24 cellular contexts compared by ENCODE assay signal in genomic region chr9:96251451-96251850, GRCh38. TPM values are rescaled to one million over a fixed set of nuclear protein-coding genes. Genes with fewer than 3 reads are reported as not detected.
DNase-seq lines count a peak whose midpoint lies in the region; FAIRE-seq and TF ChIP-seq lines count a peak whose summit lies in the region.
"Had no signal": no experiment of that assay in that cellular context is flagged by ENCODE, and none has a peak within 500 bp of the region (broad histone marks: within the 10 kb centered on the region; RNA-seq: fewer than 3 reads in every experiment).

No MANE protein-coding gene starts in this region.

- TF ChIP-seq CTCF in bronchial epithelial cell (IDR thresholded peaks at IDR 0.05; ENCODE audit: insufficient read depth, low read length, severe bottlenecking) (no peak), tibial nerve (IDR thresholded peaks at IDR 0.05) (no peak)

- in situ Hi-C loops in GM23248 (cut with MboI), result no loop called here

- H3K4me3 Mint-ChIP-seq in activated T-cell treated with anti-CD3 and anti-CD28 coated beads, Interleukin-2, amount 50 U/mL, for 24 hours, result no peak overlapping the region
- H3K4me3 Mint-ChIP-seq: CD14-positive monocyte, HFFc6 had no signal

- H3K9ac ChIP-seq in GM23248, result no peak overlapping the region

- H3K36me3 ChIP-seq in GM23248 (ENCODE audit: low read depth) (no peaks in the 10 kb centered on the region), bronchial epithelial cell (ENCODE audit: control insufficient read depth, insufficient read depth, low read length) (no peaks in the 10 kb centered on the region), tibial nerve (no peaks in the 10 kb centered on the region)
- H3K36me3 ChIP-seq: Peyer's patch had no signal

- H3K27me3 Mint-ChIP-seq in activated T-cell treated with anti-CD3 and anti-CD28 coated beads, Interleukin-2, amount 50 U/mL, for 24 hours, result peaks cover 64% of the 10 kb centered on the region

- H3K27me3 ChIP-seq in GM23248 (replicated peaks; ENCODE audit: insufficient read depth) (0 out of 2 replicates have a peak, but pooled peaks cover 6% of the 10 kb centered on the region), bronchial epithelial cell (ENCODE audit: control insufficient read depth, insufficient read depth, low read length) (peaks cover 3% of the 10 kb centered on the region), tibial nerve (no peaks in the 10 kb centered on the region)
- H3K27me3 ChIP-seq: Peyer's patch had no signal

- peaks cover 10% of the 10 kb centered on the region for H3K4me1 Mint-ChIP-seq in activated T-cell treated with anti-CD3 and anti-CD28 coated beads, Interleukin-2, amount 50 U/mL, for 24 hours (ENCODE audit: low read depth)
- H3K4me1 Mint-ChIP-seq: CD14-positive monocyte had no signal

- no peak for TF ChIP-seq POLR2A in GM12892 (IDR thresholded peaks at IDR 0.05; ENCODE audit: low read depth, low read length)
- no peak for TF ChIP-seq POLR2A in tibial nerve (IDR thresholded peaks at IDR 0.05)

- H3K27ac Mint-ChIP-seq in activated T-cell treated with anti-CD3 and anti-CD28 coated beads, Interleukin-2, amount 50 U/mL, for 24 hours, result no peak overlapping the region
- H3K27ac Mint-ChIP-seq: CD14-positive monocyte, HFFc6 had no signal

- peak; percentile 10 for DNase-seq in GM23248
- peak; percentile 48 for DNase-seq in HT1080 (ENCODE audit: low read depth)
- peak; percentile 94 for DNase-seq in bronchial epithelial cell (ENCODE audit: low read depth)
- DNase-seq in kidney tubule cell (ENCODE audit: low spot score), result peak; percentile 22
- DNase-seq in GM12892 (ENCODE audit: insufficient read length), result no peak
- no peak for DNase-seq in activated T-cell treated with anti-CD3 and anti-CD28 coated beads, Interleukin-2, amount 50 U/mL, for 24 hours
- no peak for DNase-seq in tibial nerve (ENCODE audit: low spot score in 2 of 2)
- DNase-seq: DMS53; HFFc6; KBM-7; NCI-H1092 treated with DMSO at 0.1 percent for 48 hours; NCI-H1436 treated with DMSO at 0.1 percent for 48 hours; NCI-H1930; NCI-H345; NCI-H524; NCI-H774; NK-92 treated with Interleukin-12 subunit alpha and Interleukin-12 subunit beta, amount 100 ng/mL, for 24 hours; Peyer's patch; Right ventricle myocardium superior had no signal

- 80 to 91% methylated on average over 4 of the region's 4 CpGs for WGBS in GM23248 (ENCODE audit: low coverage in 1 of 2, low lambda C conversion rate in 2 of 2, missing lambda C conversion rate in 2 of 2), 2 experiments
- 93 to 97% methylated on average over 4 of the region's 4 CpGs for WGBS in tibial nerve, 2 donors

- no peak overlapping the region for H2AFZ ChIP-seq in GM23248

- H3K4me2 ChIP-seq in GM23248 (ENCODE audit: unreplicated experiment), result no peak overlapping the region

- H3K9me3 ChIP-seq in GM23248 (ENCODE audit: low read depth) (no peaks in the 10 kb centered on the region), tibial nerve (no peaks in the 10 kb centered on the region)
- H3K9me3 ChIP-seq: Peyer's patch had no signal

- H3K4me1 ChIP-seq in GM23248 (ENCODE audit: insufficient read depth) (no peaks in the 10 kb centered on the region), tibial nerve (peaks cover 0 to 10% (median 0%) of the 10 kb centered on the region in 4 donors)
- H3K4me1 ChIP-seq: Peyer's patch had no signal

- H3K9me3 Mint-ChIP-seq in activated T-cell treated with anti-CD3 and anti-CD28 coated beads, Interleukin-2, amount 50 U/mL, for 24 hours, result no peaks in the 10 kb centered on the region
- H3K9me3 Mint-ChIP-seq: HFFc6 had no signal

- no peaks in the 10 kb centered on the region for H3F3A ChIP-seq in GM23248 (ENCODE audit: insufficient read depth)

- no peaks in the 10 kb centered on the region for H4K20me1 ChIP-seq in GM23248 (ENCODE audit: insufficient read depth)

- H3K36me3 Mint-ChIP-seq in activated T-cell treated with anti-CD3 and anti-CD28 coated beads, Interleukin-2, amount 50 U/mL, for 24 hours (ENCODE audit: low read depth), result no peaks in the 10 kb centered on the region
- H3K36me3 Mint-ChIP-seq: CD14-positive monocyte had no signal

- H3K27ac ChIP-seq in GM23248 (no peak overlapping the region), tibial nerve (no peak overlapping the region)
- H3K27ac ChIP-seq: Peyer's patch had no signal

- H3K9me2 ChIP-seq in GM23248 (ENCODE audit: insufficient read depth), result no peaks in the 10 kb centered on the region

- H3K4me3 ChIP-seq in GM23248 (no peak overlapping the region), bronchial epithelial cell (ENCODE audit: low read depth, low read length) (no peak overlapping the region), tibial nerve (no peak overlapping the region)
- H3K4me3 ChIP-seq: Peyer's patch had no signal

- no peak for TF ChIP-seq EP300 in tibial nerve (IDR thresholded peaks at IDR 0.05)

- H3K79me2 ChIP-seq in GM23248 (ENCODE audit: insufficient read depth), result no peaks in the 10 kb centered on the region

- no peak for FAIRE-seq in bronchial epithelial cell (lab: Jason Lieb, UNC)
- FAIRE-seq in GM12892 (lab: Jason Lieb, UNC), result no peak
- FAIRE-seq: A204.1, D721Med, H54 had no signal

RNA-seq across cellular contexts. Expression of gene HSD17B3, which starts 50.5 kb away (rescaled TPM):
- not detected in 2 replicates for total RNA-seq in GM23248 (2014; rRNA removed; shearing (Covaris generic))
- not detected in 2 replicates for polyA plus RNA-seq in GM23248 (2016; fragmentation: Nextera tagmentation; extraction: Ambion mirVana)
- 0.37 TPM in 1 of 2 replicates, not detected in the other for total RNA-seq in HT1080 (2014; rRNA removed; shearing (Covaris generic))
- not detected in 2 replicates for polyA plus RNA-seq in HT1080 (2015; cell fraction: cytosol; rRNA removed)
- not detected in 2 replicates for polyA plus RNA-seq in HT1080 (2015; cell fraction: nucleus; rRNA removed)
- total RNA-seq in bronchial epithelial cell, result 0.53 and 1.2 TPM in 2 replicates
- not detected for polyA plus RNA-seq in GM12892 (2012; ENCODE audit: missing spikeins)
- total RNA-seq in tibial nerve, result 1 to 10 TPM in 2 of 4 donors, under 1 TPM in 2; 0.66 to 6.7 (median 1.1) TPM
- total RNA-seq: HFFc6, HT-29 had no signal
- polyA plus RNA-seq: CD14-positive monocyte had no signal

Comparison
In these comparisons a context has a peak if more than half of its experiments do, and no peak if none do; other contexts are left out.
1. DNase-seq: peak in GM23248 (single experiment), HT1080 (single experiment), bronchial epithelial cell (single experiment) and kidney tubule cell (single experiment); none in GM12892 (single experiment), activated T-cell treated with anti-CD3 and anti-CD28 coated beads, Interleukin-2, amount 50 U/mL, for 24 hours (single experiment) and tibial nerve (0 of 2).